In genomic region chr21:25956993-25957714, GRCh38 we compare ENCODE assay signal across 15 cellular contexts.
DNase-seq lines count a peak whose midpoint lies in the region; ATAC-seq and TF ChIP-seq lines count a peak whose summit lies in the region.
"Had no signal": no experiment of that assay in that cellular context is flagged by ENCODE, and none has a peak within 500 bp of the region (broad histone marks: within the 10 kb centered on the region; RNA-seq: fewer than 3 reads in every experiment).

No MANE protein-coding gene starts in this region.

- no peak overlapping the region for H3K4ac ChIP-seq in mesenchymal stem cell (ENCODE audit: low read depth in 1 of 2, low read length in 2 of 2)

- WGBS in mesenchymal stem cell = 44% methylated on average over 1 of the region's 2 CpGs

- H3K4me3 ChIP-seq in mesenchymal stem cell (ENCODE audit: insufficient read depth in 1 of 2, low read depth in 1 of 2, low read length in 2 of 2) (no peak overlapping the region), coronary artery (no peak overlapping the region)
- H3K4me3 ChIP-seq: ascending aorta, suprapubic skin had no signal

- H3K18ac ChIP-seq in mesenchymal stem cell (ENCODE audit: low read depth in 1 of 2, low read length in 2 of 2) = no peak overlapping the region

- H3K27ac ChIP-seq in mesenchymal stem cell (ENCODE audit: low read length, poor library complexity, severe bottlenecking) = no peak overlapping the region
- H3K27ac ChIP-seq in coronary artery = no peak overlapping the region
- H3K27ac ChIP-seq: ascending aorta, suprapubic skin had no signal

- peaks cover 12% of the 10 kb centered on the region for H3K79me1 ChIP-seq in mesenchymal stem cell (replicated peaks; ENCODE audit: low read length, poor library complexity, severe bottlenecking)

- H3K27me3 Mint-ChIP-seq in activated T-helper 1 cell treated with anti-CD3 and anti-CD28 coated beads, Interleukin-12 subunit alpha, Interleukin-12 subunit beta, Interleukin-2, Interleukin-4 antibody, amounts not matched to agents 30 ng/mL and 10 ng/mL and 1 ng/mL, durations not matched to agents 14 hours and 24 hours and 36 hours (ENCODE audit: insufficient read depth) = no peaks in the 10 kb centered on the region
- H3K27me3 Mint-ChIP-seq in activated T-cell treated with anti-CD3 and anti-CD28 coated beads, Interleukin-2, amount 50 U/mL, for 72 hours (ENCODE audit: low read depth) = no peaks in the 10 kb centered on the region
- H3K27me3 Mint-ChIP-seq: activated B cell treated with CpG ODN at 0.5 μM for 24 hours had no signal

- no peak overlapping the region for H3K4me2 ChIP-seq in mesenchymal stem cell (ENCODE audit: low read length, poor library complexity, severe bottlenecking)

- intact Hi-C loops in activated T-helper 1 cell treated with anti-CD3 and anti-CD28 coated beads, Interleukin-12 subunit alpha, Interleukin-12 subunit beta, Interleukin-2, Interleukin-4 antibody, amounts not matched to agents 30 ng/mL and 10 ng/mL and 1 ng/mL, durations not matched to agents 14 hours and 24 hours and 36 hours (cut with micrococcal nuclease) = no loop called here

- no peaks in the 10 kb centered on the region for H3K9me3 Mint-ChIP-seq in activated T-helper 1 cell treated with anti-CD3 and anti-CD28 coated beads, Interleukin-12 subunit alpha, Interleukin-12 subunit beta, Interleukin-2, Interleukin-4 antibody, amounts not matched to agents 30 ng/mL and 10 ng/mL and 1 ng/mL, durations not matched to agents 14 hours and 24 hours and 36 hours
- no peaks in the 10 kb centered on the region for H3K9me3 Mint-ChIP-seq in activated T-cell treated with anti-CD3 and anti-CD28 coated beads, Interleukin-2, amount 50 U/mL, for 72 hours
- H3K9me3 Mint-ChIP-seq: activated B cell treated with CpG ODN at 0.5 μM for 24 hours had no signal

- H3K4me1 Mint-ChIP-seq in activated T-helper 1 cell treated with anti-CD3 and anti-CD28 coated beads, Interleukin-12 subunit alpha, Interleukin-12 subunit beta, Interleukin-2, Interleukin-4 antibody, amounts not matched to agents 30 ng/mL and 10 ng/mL and 1 ng/mL, durations not matched to agents 14 hours and 24 hours and 36 hours (ENCODE audit: low read depth) = no peaks in the 10 kb centered on the region
- H3K4me1 Mint-ChIP-seq in activated T-cell treated with anti-CD3 and anti-CD28 coated beads, Interleukin-2, amount 50 U/mL, for 72 hours (ENCODE audit: low read depth) = no peaks in the 10 kb centered on the region

- H3K14ac ChIP-seq in mesenchymal stem cell (ENCODE audit: low read length in 2 of 2) = no peak overlapping the region

- H3K9ac ChIP-seq in mesenchymal stem cell (ENCODE audit: low read length) = peak overlapping the region; percentile 55

- H2BK120ac ChIP-seq in mesenchymal stem cell (ENCODE audit: low read depth, low read length) = no peak overlapping the region

- ATAC-seq in activated T-cell treated with anti-CD3 and anti-CD28 coated beads, Interleukin-2, amount 50 U/mL, for 72 hours (replicated peaks in 1 of 2) = no peak

- H2AK5ac ChIP-seq in mesenchymal stem cell (ENCODE audit: low read length, severe bottlenecking) = no peak overlapping the region

- no peak overlapping the region for H3K27ac Mint-ChIP-seq in activated T-helper 1 cell treated with anti-CD3 and anti-CD28 coated beads, Interleukin-12 subunit alpha, Interleukin-12 subunit beta, Interleukin-2, Interleukin-4 antibody, amounts not matched to agents 30 ng/mL and 10 ng/mL and 1 ng/mL, durations not matched to agents 14 hours and 24 hours and 36 hours
- no peak overlapping the region for H3K27ac Mint-ChIP-seq in activated T-cell treated with anti-CD3 and anti-CD28 coated beads, Interleukin-2, amount 50 U/mL, for 72 hours
- H3K27ac Mint-ChIP-seq: activated B cell treated with CpG ODN at 0.5 μM for 24 hours had no signal

- H2BK5ac ChIP-seq in mesenchymal stem cell (ENCODE audit: low read depth, low read length, poor library complexity, severe bottlenecking) = no peak overlapping the region

- no peak overlapping the region for H2BK12ac ChIP-seq in mesenchymal stem cell (ENCODE audit: low read length in 2 of 2)

- H3K4me3 Mint-ChIP-seq in activated T-helper 1 cell treated with anti-CD3 and anti-CD28 coated beads, Interleukin-12 subunit alpha, Interleukin-12 subunit beta, Interleukin-2, Interleukin-4 antibody, amounts not matched to agents 30 ng/mL and 10 ng/mL and 1 ng/mL, durations not matched to agents 14 hours and 24 hours and 36 hours = no peak overlapping the region
- no peak overlapping the region for H3K4me3 Mint-ChIP-seq in activated T-cell treated with anti-CD3 and anti-CD28 coated beads, Interleukin-2, amount 50 U/mL, for 72 hours
- H3K4me3 Mint-ChIP-seq: activated B cell treated with CpG ODN at 0.5 μM for 24 hours had no signal

- H4K8ac ChIP-seq in mesenchymal stem cell (ENCODE audit: low read length) = no peak overlapping the region

- H3K36me3 Mint-ChIP-seq in activated T-helper 1 cell treated with anti-CD3 and anti-CD28 coated beads, Interleukin-12 subunit alpha, Interleukin-12 subunit beta, Interleukin-2, Interleukin-4 antibody, amounts not matched to agents 30 ng/mL and 10 ng/mL and 1 ng/mL, durations not matched to agents 14 hours and 24 hours and 36 hours (ENCODE audit: low read depth) = no peaks in the 10 kb centered on the region
- H3K36me3 Mint-ChIP-seq in activated T-cell treated with anti-CD3 and anti-CD28 coated beads, Interleukin-2, amount 50 U/mL, for 72 hours (ENCODE audit: insufficient read depth in 2 of 2) = peaks cover 0 to 5% of the 10 kb centered on the region in 2 donors

- peak; percentile 35 for DNase-seq in COLO829 (ENCODE audit: low spot score)
- peak; percentile 43 for DNase-seq in NCI-H226
- DNase-seq in dermis blood vessel endothelial cell = peak; percentile 67
- peak; percentile 52 for DNase-seq in mesenchymal stem cell
- DNase-seq in coronary artery (ENCODE audit: low spot score) = no peak
- DNase-seq in activated T-helper 1 cell treated with anti-CD3 and anti-CD28 coated beads, Interleukin-12 subunit alpha, Interleukin-12 subunit beta, Interleukin-2, Interleukin-4 antibody, amounts not matched to agents 30 ng/mL and 10 ng/mL and 1 ng/mL, durations not matched to agents 14 hours and 24 hours and 36 hours (ENCODE audit: low spot score) = no peak
- DNase-seq in activated T-cell treated with anti-CD3 and anti-CD28 coated beads, Interleukin-2, amount 50 U/mL, for 72 hours = no peak
- no peak for DNase-seq in NCI-H510A (lab: John Stamatoyannopoulos, UW)
- DNase-seq: activated B cell treated with CpG ODN at 0.5 μM for 24 hours; activated T-cell treated with anti-CD3 and anti-CD28 coated beads, Interleukin-2, amount 50 U/mL, for 1 hour; Caco-2; NCI-H524 treated with DMSO at 0.1 percent for 48 hours; SHP77 had no signal

- no peak overlapping the region for H4K91ac ChIP-seq in mesenchymal stem cell (ENCODE audit: low read length)

- no peak for TF ChIP-seq CTCF in coronary artery (IDR thresholded peaks at IDR 0.05)

- no peaks in the 10 kb centered on the region for H3K27me3 ChIP-seq in mesenchymal stem cell (ENCODE audit: control insufficient read depth in 1 of 2, insufficient read depth in 1 of 2, low read length in 2 of 2)
- H3K27me3 ChIP-seq: ascending aorta, suprapubic skin had no signal

- no peaks in the 10 kb centered on the region for H3K9me3 ChIP-seq in mesenchymal stem cell (ENCODE audit: control insufficient read depth, low read length)
- H3K9me3 ChIP-seq: ascending aorta, Caco-2, suprapubic skin had no signal

- H2BK15ac ChIP-seq in mesenchymal stem cell (ENCODE audit: low read depth, poor library complexity, severe bottlenecking) = no peak overlapping the region

- H3K23ac ChIP-seq in mesenchymal stem cell (ENCODE audit: low read length in 2 of 2) = no peak overlapping the region

- H3K4me1 ChIP-seq in mesenchymal stem cell (ENCODE audit: control insufficient read depth, insufficient read depth, low read depth, low read length) = no peaks in the 10 kb centered on the region
- H3K4me1 ChIP-seq: Caco-2 had no signal

- no peak overlapping the region for H2AFZ ChIP-seq in mesenchymal stem cell (ENCODE audit: low read depth, low read length)

- peaks cover 10 to 53% of the 10 kb centered on the region in 2 experiments for H3K36me3 ChIP-seq in mesenchymal stem cell (ENCODE audit: control insufficient read depth in 1 of 2, insufficient read depth in 2 of 2, low read depth in 1 of 2, low read length in 2 of 2)

Comparison
In these comparisons a context has a peak if more than half of its experiments do, and no peak if none do; other contexts are left out.
1. DNase-seq: peak in COLO829 (single experiment), NCI-H226 (single experiment), dermis blood vessel endothelial cell (single experiment) and mesenchymal stem cell (single experiment); none in coronary artery (single experiment), activated T-helper 1 cell treated with anti-CD3 and anti-CD28 coated beads, Interleukin-12 subunit alpha, Interleukin-12 subunit beta, Interleukin-2, Interleukin-4 antibody, amounts not matched to agents 30 ng/mL and 10 ng/mL and 1 ng/mL, durations not matched to agents 14 hours and 24 hours and 36 hours (single experiment), activated T-cell treated with anti-CD3 and anti-CD28 coated beads, Interleukin-2, amount 50 U/mL, for 72 hours (0 of 2) and NCI-H510A (single experiment).